Comparison of ENCODE assay signal across 13 cellular contexts in the genomic region with DNA sequence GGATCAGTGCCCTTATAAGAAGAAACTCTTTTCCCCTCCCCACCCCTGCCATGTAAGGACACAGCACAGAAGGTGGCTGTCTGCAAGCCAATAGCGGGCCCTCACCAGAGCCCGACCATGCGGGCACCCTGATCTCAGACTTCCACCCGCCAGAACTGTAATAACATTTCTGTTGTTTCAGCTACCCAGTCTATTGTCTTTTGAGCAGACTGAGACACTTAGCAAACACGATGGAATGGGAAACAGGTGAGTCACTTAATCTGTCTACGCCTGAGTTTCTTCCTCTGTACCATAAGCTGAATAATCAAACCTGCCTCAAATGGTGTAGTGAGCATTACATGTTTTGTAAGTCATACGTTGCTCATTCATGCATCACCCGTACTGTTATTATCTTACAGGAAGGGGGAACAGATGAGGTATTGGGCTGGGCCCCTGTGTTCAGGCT. TPM values are rescaled to one million over a fixed set of nuclear protein-coding genes. Genes with fewer than 3 reads are reported as not detected.
A peak's percentile ranks its signal among the peaks of the same experiment; 100 is the strongest.
DNase-seq lines count a peak whose midpoint lies in the region; ATAC-seq and TF ChIP-seq lines count a peak whose summit lies in the region.
"Had no signal": no experiment of that assay in that cellular context is flagged by ENCODE, and none has a peak within 500 bp of the region (broad histone marks: within the 10 kb centered on the region; RNA-seq: fewer than 3 reads in every experiment).

No MANE protein-coding gene starts in this region.

- ATAC-seq in HG02870 (IDR thresholded peaks at IDR 0.05; ENCODE audit: unreplicated experiment), result no peak

- peak; percentile 32 for DNase-seq in activated CD4-positive, alpha-beta T cell treated with anti-CD3 and anti-CD28 coated beads for 48 hours
- DNase-seq in activated CD4-positive, alpha-beta T cell treated with anti-CD3 and anti-CD28 coated beads for 1 hour, result no peak
- DNase-seq in NCI-H345 treated with DMSO at 0.1 percent for 48 hours (lab: John Stamatoyannopoulos, UW; ENCODE audit: unreplicated experiment) (peak; percentile 46), cardiac fibroblast (ENCODE audit: low read depth in 2 of 2) (peak; percentile 23 to 98), pulmonary artery endothelial cell (ENCODE audit: low read depth, low spot score) (peak; percentile 90), NCI-H2227 (lab: John Stamatoyannopoulos, UW; ENCODE audit: unreplicated experiment) (no peak), Kasumi-1 (lab: John Stamatoyannopoulos, UW) (no peak)
- DNase-seq: activated naive CD4-positive, alpha-beta T cell treated with anti-CD3 and anti-CD28 coated beads for 36 hours; immature natural killer cell; KG1; ovary had no signal

- TF ChIP-seq CTCF in cardiac fibroblast (IDR thresholded peaks at IDR 0.05; ENCODE audit: low read depth, low read length), result no peak

- H3K4me3 ChIP-seq in cardiac fibroblast (replicated peaks in 1 of 2; ENCODE audit: low read depth in 2 of 2, low read length in 2 of 2), result no peak overlapping the region
- H3K4me3 ChIP-seq: ovary, vagina had no signal

RNA-seq across cellular contexts. Expression of a gene that starts 58.2 kb away (rescaled TPM):
- total RNA-seq in pulmonary artery endothelial cell, result not detected in 2 replicates
- total RNA-seq: activated naive CD4-positive, alpha-beta T cell treated with anti-CD3 and anti-CD28 coated beads for 36 hours; ovary; vagina had no signal

Comparison
In these comparisons a context has a peak if more than half of its experiments do, and no peak if none do; other contexts are left out.
1. DNase-seq: peak in activated CD4-positive, alpha-beta T cell treated with anti-CD3 and anti-CD28 coated beads for 48 hours (single experiment), NCI-H345 treated with DMSO at 0.1 percent for 48 hours (single experiment), cardiac fibroblast (2 of 2) and pulmonary artery endothelial cell (single experiment); none in activated CD4-positive, alpha-beta T cell treated with anti-CD3 and anti-CD28 coated beads for 1 hour (single experiment), NCI-H2227 (single experiment) and Kasumi-1 (0 of 2).